In genomic region chr2:25132296-25132630, GRCh38 we compare ENCODE assay signal across 11 cellular contexts. TPM values are rescaled to one million over a fixed set of nuclear protein-coding genes. Genes with fewer than 3 reads are reported as not detected.
DNase-seq lines count a peak whose midpoint lies in the region; ATAC-seq, FAIRE-seq and TF ChIP-seq lines count a peak whose summit lies in the region.
"Had no signal": no experiment of that assay in that cellular context is flagged by ENCODE, and none has a peak within 500 bp of the region (broad histone marks: within the 10 kb centered on the region; RNA-seq: fewer than 3 reads in every experiment).

No MANE protein-coding gene starts in this region.

- peak overlapping the region; percentile 87 for H3K27ac Mint-ChIP-seq in mesothelial cell of epicardium
- no peak overlapping the region for H3K27ac Mint-ChIP-seq in activated CD4-positive, alpha-beta T cell treated with anti-CD3 and anti-CD28 coated beads for 36 hours

- no peaks in the 10 kb centered on the region for H3K9me3 Mint-ChIP-seq in mesothelial cell of epicardium
- no peaks in the 10 kb centered on the region for H3K9me3 Mint-ChIP-seq in activated CD4-positive, alpha-beta T cell treated with anti-CD3 and anti-CD28 coated beads for 36 hours (ENCODE audit: low read depth)

- TF ChIP-seq CTCF in heart right ventricle (IDR thresholded peaks at IDR 0.05) = no peak
- TF ChIP-seq CTCF in right atrium auricular region (IDR thresholded peaks at IDR 0.05) = no peak
- TF ChIP-seq CTCF in bronchial epithelial cell (IDR thresholded peaks at IDR 0.05; ENCODE audit: insufficient read depth, low read length, severe bottlenecking) = no peak
- TF ChIP-seq CTCF in mesothelial cell of epicardium (IDR thresholded peaks at IDR 0.05; ENCODE audit: unreplicated experiment) = no peak

- peak overlapping the region; percentile 47 for H3K4me3 Mint-ChIP-seq in mesothelial cell of epicardium
- no peak overlapping the region for H3K4me3 Mint-ChIP-seq in activated CD4-positive, alpha-beta T cell treated with anti-CD3 and anti-CD28 coated beads for 36 hours

- H3K36me3 Mint-ChIP-seq in mesothelial cell of epicardium = peaks cover 8% of the 10 kb centered on the region
- H3K36me3 Mint-ChIP-seq in activated CD4-positive, alpha-beta T cell treated with anti-CD3 and anti-CD28 coated beads for 36 hours (ENCODE audit: low read depth) = no peaks in the 10 kb centered on the region

- CTCF ChIA-PET in activated CD4-positive, alpha-beta T cell treated with anti-CD3 and anti-CD28 coated beads for 36 hours (lab: Charles Lee) = interaction anchor here (0.8 to 8.2 kb wide), 2 partner anchors 64 to 155 kb away, joined by 3 to 141 read pairs; no protein-coding TSS in a partner anchor

- peaks cover 7% of the 10 kb centered on the region for H3K27me3 Mint-ChIP-seq in mesothelial cell of epicardium (ENCODE audit: low read depth)
- peaks cover 47% of the 10 kb centered on the region for H3K27me3 Mint-ChIP-seq in activated CD4-positive, alpha-beta T cell treated with anti-CD3 and anti-CD28 coated beads for 36 hours

- peak overlapping the region in 9 of 10 donors; percentile 14 to 49 (median 38) for H3K4me3 ChIP-seq in heart right ventricle
- peak overlapping the region in 1 of 2 donors; percentile 45 for H3K4me3 ChIP-seq in right atrium auricular region
- peak overlapping the region; percentile 14 for H3K4me3 ChIP-seq in bronchial epithelial cell (ENCODE audit: low read depth, low read length)

- H3K4me1 ChIP-seq in heart right ventricle (peaks cover 4 to 32% (median 14%) of the 10 kb centered on the region in 9 donors), right atrium auricular region (peaks cover 0 to 12% of the 10 kb centered on the region in 2 donors)

- H3K27me3 ChIP-seq in heart right ventricle (peaks cover 0 to 43% (median 0%) of the 10 kb centered on the region in 7 donors), right atrium auricular region (no peaks in the 10 kb centered on the region), bronchial epithelial cell (ENCODE audit: control insufficient read depth, insufficient read depth, low read length) (peaks cover 22% of the 10 kb centered on the region)

- intact Hi-C loops in heart right ventricle (cut with DNase I) = loop anchor here in 4 of 10 donors (5.0 to 10.0 kb wide), 3 partner anchors 155 to 727 kb away; no protein-coding TSS in a partner anchor
- intact Hi-C loops in activated CD4-positive, alpha-beta T cell treated with anti-CD3 and anti-CD28 coated beads for 36 hours (cut with DNase I, micrococcal nuclease) = loop anchor here in 1 of 2 experiments (10.0 kb wide), 1 partner anchor 717 kb away; no protein-coding TSS in a partner anchor

- H3K4me1 Mint-ChIP-seq in mesothelial cell of epicardium = peaks cover 19% of the 10 kb centered on the region
- H3K4me1 Mint-ChIP-seq in activated CD4-positive, alpha-beta T cell treated with anti-CD3 and anti-CD28 coated beads for 36 hours = peaks cover 11% of the 10 kb centered on the region

- DNase-seq in heart right ventricle = no peak
- DNase-seq in right atrium auricular region (ENCODE audit: low spot score) = no peak
- no peak for DNase-seq in bronchial epithelial cell (ENCODE audit: low read depth)
- no peak for DNase-seq in mesothelial cell of epicardium (ENCODE audit: low spot score in 2 of 2, unreplicated experiment in 2 of 2)
- DNase-seq in DMS53 treated with DMSO at 0.1 percent for 48 hours (lab: John Stamatoyannopoulos, UW; ENCODE audit: unreplicated experiment) = no peak
- no peak for DNase-seq in activated CD4-positive, alpha-beta T cell treated with anti-CD3 and anti-CD28 coated beads for 36 hours
- DNase-seq in NCI-H2107 treated with DMSO at 0.1 percent for 48 hours (lab: John Stamatoyannopoulos, UW; ENCODE audit: unreplicated experiment) = no peak
- DNase-seq: AML-193, NCI-H187 had no signal

- ATAC-seq in heart right ventricle (no peak), HG02678 (IDR thresholded peaks at IDR 0.05; ENCODE audit: unreplicated experiment) (no peak)
- ATAC-seq in activated CD4-positive, alpha-beta T cell treated with anti-CD3 and anti-CD28 coated beads for 36 hours = no peak

- POLR2A ChIA-PET in activated CD4-positive, alpha-beta T cell treated with anti-CD3 and anti-CD28 coated beads for 36 hours (lab: Charles Lee) = no interaction called here

- H3K27ac ChIP-seq in heart right ventricle = no peak overlapping the region
- no peak overlapping the region for H3K27ac ChIP-seq in right atrium auricular region

- peaks cover 0 to 30% (median 0%) of the 10 kb centered on the region in 9 donors for H3K36me3 ChIP-seq in heart right ventricle
- H3K36me3 ChIP-seq in right atrium auricular region = no peaks in the 10 kb centered on the region
- no peaks in the 10 kb centered on the region for H3K36me3 ChIP-seq in bronchial epithelial cell (ENCODE audit: control insufficient read depth, insufficient read depth, low read length)

- H3K9me3 ChIP-seq in heart right ventricle (no peaks in the 10 kb centered on the region), right atrium auricular region (no peaks in the 10 kb centered on the region)

- 57 to 59% methylated on average over 9 of the region's 9 CpGs for WGBS in heart right ventricle, 2 donors

- FAIRE-seq in bronchial epithelial cell (lab: Jason Lieb, UNC) = no peak

RNA-seq across cellular contexts. Expression of gene POMC, which starts 36.1 kb away (rescaled TPM):
- total RNA-seq in heart right ventricle (1 to 10 TPM; 1.9 to 9.5 (median 5.3) TPM), right atrium auricular region (10 to 100 TPM in 1 of 2 donors, 1 to 10 TPM in 1; 9.0 to 12.6 TPM), bronchial epithelial cell (0.26 and 0.64 TPM in 2 replicates), mesothelial cell of epicardium (0.29 TPM in 1 of 3 replicates, not detected in the others)
- 10 to 100 TPM in 1 of 2 donors, 1 to 10 TPM in 1; 6.1 to 11.2 TPM for polyA plus RNA-seq in heart right ventricle
- total RNA-seq in activated CD4-positive, alpha-beta T cell treated with anti-CD3 and anti-CD28 coated beads for 36 hours = 1 to 10 TPM; 5.7 to 8.3 TPM
- polyA plus RNA-seq: fibroblast of lung had no signal
